8 cellular contexts compared by ENCODE assay signal in genomic region chr20:44683263-44684046, GRCh38.
DNase-seq lines count a peak whose midpoint lies in the region; ATAC-seq and TF ChIP-seq lines count a peak whose summit lies in the region.

No MANE protein-coding gene starts in this region.

- ATAC-seq in GM18909 (IDR thresholded peaks at IDR 0.05; ENCODE audit: poor library complexity, unreplicated experiment), result peak; percentile 54
- ATAC-seq in HG03342 (IDR thresholded peaks at IDR 0.05; ENCODE audit: unreplicated experiment), result no peak

- H3K27ac ChIP-seq in WERI-Rb-1, result no peak overlapping the region

- no peaks in the 10 kb centered on the region for H3K27me3 ChIP-seq in WERI-Rb-1 (ENCODE audit: insufficient read depth, low read depth, severe bottlenecking)

- H3K4me3 ChIP-seq in AG09309 (ENCODE audit: control insufficient read depth, low read depth, low read length), result no peak overlapping the region
- H3K4me3 ChIP-seq in WERI-Rb-1 (ENCODE audit: low read depth, low read length), result no peak overlapping the region

- DNase-seq in AG09309 (ENCODE audit: low read depth) (no peak), NCI-H1694 (lab: John Stamatoyannopoulos, UW) (peak; percentile 39), WERI-Rb-1 (peak; percentile 72), cerebellar cortex (ENCODE audit: low spot score) (peak; percentile 55), midbrain (lab: John Stamatoyannopoulos, UW) (peak; percentile 62), superior temporal gyrus (ENCODE audit: extremely low spot score) (peak; percentile 78)

- H3K36me3 ChIP-seq in WERI-Rb-1, result peaks cover 9% of the 10 kb centered on the region; the same call in 1 of the 2 replicates

- peaks cover 2% of the 10 kb centered on the region for H3K9me3 ChIP-seq in WERI-Rb-1 (ENCODE audit: severe bottlenecking)

- TF ChIP-seq CTCF in AG09309 (IDR thresholded peaks at IDR 0.05; ENCODE audit: control insufficient read depth, insufficient read depth, low read depth, low read length, missing control alignments), result peak; percentile 75
- peak; percentile 80 for TF ChIP-seq CTCF in WERI-Rb-1 (IDR thresholded peaks at IDR 0.05; ENCODE audit: low read depth, low read length)
